In the genomic region with DNA sequence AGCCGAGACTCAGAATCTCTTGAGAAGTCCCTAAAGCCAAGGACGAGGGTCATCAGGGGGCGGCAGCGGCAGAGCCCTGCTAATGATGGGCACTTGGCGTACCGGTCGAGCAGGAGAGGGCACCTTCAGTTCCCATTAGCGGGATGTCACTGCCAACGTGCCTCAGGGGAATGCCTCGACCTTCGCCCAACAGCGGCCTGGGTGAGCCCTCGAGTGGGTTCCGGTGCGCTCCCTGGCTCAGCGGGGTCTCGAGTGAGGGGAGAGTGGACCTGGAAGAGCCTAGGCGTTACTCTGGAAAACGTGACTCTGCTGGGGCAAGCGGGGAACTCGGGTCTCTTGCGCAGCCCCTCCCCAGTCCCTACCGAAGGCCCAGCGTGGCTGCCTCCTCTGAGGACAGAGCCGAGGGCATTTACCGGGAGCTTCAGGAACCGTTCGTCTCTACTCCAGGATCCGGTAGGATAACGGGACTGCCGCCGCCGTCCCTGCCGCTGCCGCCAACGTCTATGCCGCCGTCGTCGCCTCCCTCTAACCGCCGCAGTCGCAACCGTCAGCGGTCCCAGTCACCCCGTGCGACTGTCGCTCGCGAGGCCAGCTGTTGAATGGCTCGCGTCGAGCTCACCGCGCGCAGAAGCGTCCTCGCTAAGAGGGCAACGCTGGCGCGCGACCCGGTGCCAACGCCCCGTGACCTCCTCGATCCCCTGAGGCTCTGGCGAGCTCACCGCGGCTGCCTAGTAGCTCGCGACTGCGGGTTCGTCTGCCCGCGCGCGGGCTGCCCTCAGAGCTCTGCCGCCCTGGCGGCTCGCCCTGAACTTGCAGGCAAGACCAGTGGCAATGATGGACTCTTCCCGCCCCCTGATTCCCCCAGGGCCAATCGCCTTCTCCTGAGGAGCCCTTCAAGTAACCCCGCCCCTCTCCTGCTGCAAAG, we compare ENCODE assay signal across 8 cellular contexts. TPM values are rescaled to one million over a fixed set of nuclear protein-coding genes. Genes with fewer than 3 reads are reported as not detected.
DNase-seq lines count a peak whose midpoint lies in the region; ATAC-seq and TF ChIP-seq lines count a peak whose summit lies in the region.

No MANE protein-coding gene starts in this region.

- TF ChIP-seq CTCF in gastroesophageal sphincter (IDR thresholded peaks at IDR 0.05) (peak in 1 of 4 experiments; percentile 11), A673 (conservative IDR thresholded peaks at IDR 0.05; ENCODE audit: low read depth, low read length) (no peak)

- intact Hi-C loops in A673 (cut with micrococcal nuclease; ENCODE audit: unreplicated experiment) = no loop called here

- H3K9ac ChIP-seq in HUES64 (ENCODE audit: low read depth, low read length) = no peak overlapping the region

- peak; percentile 18 for DNase-seq in activated effector memory CD4-positive, alpha-beta T cell treated with Interleukin-2 at 50 U/mL for 16 hours
- DNase-seq in skeletal muscle cell (ENCODE audit: low read depth) (no peak), SHP77 (lab: John Stamatoyannopoulos, UW) (no peak), NCI-H82 treated with DMSO at 0.1 percent for 48 hours (lab: John Stamatoyannopoulos, UW; ENCODE audit: unreplicated experiment) (no peak), A673 (ENCODE audit: low spot score) (no peak)

- H3K27ac ChIP-seq in HUES64 (ENCODE audit: low read depth, low read length) (no peak overlapping the region), gastroesophageal sphincter (no peak overlapping the region), A673 (ENCODE audit: low read depth, low read length, poor library complexity, severe bottlenecking) (no peak overlapping the region)

- WGBS in HUES64 = 48% methylated on average over 83 of the region's 83 CpGs
- WGBS in gastroesophageal sphincter (ENCODE audit: low coverage in 1 of 2), 2 donors = 60% methylated on average over 6 of the region's 83 CpGs; no CpG with 5 or more reads in 1 of the 2 donors

- TF ChIP-seq EP300 in gastroesophageal sphincter (IDR thresholded peaks at IDR 0.05) = no peak

- no TSS peak for BruUV-seq in A673 (replicated peaks; lab: Mats Ljungman, UMichigan)

- ATAC-seq in gastroesophageal sphincter = peak; percentile 36
- ATAC-seq in HG02885 (IDR thresholded peaks at IDR 0.05; ENCODE audit: poor library complexity, unreplicated experiment) = no peak

- CTCF ChIA-PET in A673 (lab: Charles Lee) = no interaction called here

- no peaks in the 10 kb centered on the region for H3K9me3 ChIP-seq in HUES64 (ENCODE audit: insufficient read depth, low read depth, low read length)
- H3K9me3 ChIP-seq in gastroesophageal sphincter = no peaks in the 10 kb centered on the region
- no peaks in the 10 kb centered on the region for H3K9me3 ChIP-seq in A673 (ENCODE audit: low read depth, low read length, poor library complexity, severe bottlenecking)

- H3K36me3 ChIP-seq in HUES64 (ENCODE audit: insufficient read depth, low read length) = no peaks in the 10 kb centered on the region
- H3K36me3 ChIP-seq in gastroesophageal sphincter = no peaks in the 10 kb centered on the region
- no peaks in the 10 kb centered on the region for H3K36me3 ChIP-seq in A673 (ENCODE audit: insufficient read depth, low read length, poor library complexity, severe bottlenecking)

- H3K4me3 ChIP-seq in HUES64 (ENCODE audit: low read length) = peak overlapping the region; percentile 46
- H3K4me3 ChIP-seq in gastroesophageal sphincter = peak overlapping the region in 1 of 2 donors; percentile 33
- peak overlapping the region; percentile 9 for H3K4me3 ChIP-seq in skeletal muscle cell (ENCODE audit: low read depth, low read length)
- no peak overlapping the region for H3K4me3 ChIP-seq in A673 (ENCODE audit: low read depth, low read length, poor library complexity, severe bottlenecking)

- H3K4me1 ChIP-seq in HUES64 (ENCODE audit: insufficient read depth, low read length) = no peaks in the 10 kb centered on the region
- H3K4me1 ChIP-seq in gastroesophageal sphincter = no peaks in the 10 kb centered on the region
- no peaks in the 10 kb centered on the region for H3K4me1 ChIP-seq in A673 (ENCODE audit: insufficient read depth, low read length, poor library complexity, severe bottlenecking)

- POLR2A ChIA-PET in A673 (lab: Charles Lee; ENCODE audit: low non-redundant PET) = no interaction called here

- peaks cover 31% of the 10 kb centered on the region for H3K27me3 ChIP-seq in HUES64 (ENCODE audit: insufficient read depth, low read length)
- H3K27me3 ChIP-seq in gastroesophageal sphincter = peaks cover 12% of the 10 kb centered on the region
- H3K27me3 ChIP-seq in A673 (replicated peaks; ENCODE audit: insufficient read depth, low read depth, low read length, poor library complexity) = no peaks in the 10 kb centered on the region

- TF ChIP-seq POLR2A in gastroesophageal sphincter (IDR thresholded peaks at IDR 0.05) = no peak

RNA-seq across cellular contexts. Expression of a gene that starts 37.1 kb away (rescaled TPM):
- 248 TPM for polyA plus RNA-seq in HUES64 (2013, experiment 1 of 2)
- 252 TPM for polyA plus RNA-seq in HUES64 (2013, experiment 2 of 2)
- total RNA-seq in gastroesophageal sphincter (100 to 1,000 TPM; 114 to 152 (median 139) TPM), A673 (2021) (123 and 133 TPM in 2 replicates)
